In genomic region chr11:118635642-118636041, GRCh38 we compare ENCODE assay signal across 16 cellular contexts. TPM values are rescaled to one million over a fixed set of nuclear protein-coding genes. Genes with fewer than 3 reads are reported as not detected.
DNase-seq lines count a peak whose midpoint lies in the region; ATAC-seq and TF ChIP-seq lines count a peak whose summit lies in the region.
"Had no signal": no experiment of that assay in that cellular context is flagged by ENCODE, and none has a peak within 500 bp of the region (broad histone marks: within the 10 kb centered on the region; RNA-seq: fewer than 3 reads in every experiment).

No MANE protein-coding gene starts in this region.

- peaks cover 42% of the 10 kb centered on the region for H3K36me3 Mint-ChIP-seq in MCF 10A (ENCODE audit: insufficient read depth, unreplicated experiment)
- H3K36me3 Mint-ChIP-seq: naive thymus-derived CD4-positive, alpha-beta T cell had no signal

- H3K27me3 ChIP-seq in breast epithelium (no peaks in the 10 kb centered on the region), dorsolateral prefrontal cortex (no peaks in the 10 kb centered on the region), muscle layer of duodenum (ENCODE audit: low read depth, low read length) (no peaks in the 10 kb centered on the region), upper lobe of left lung (no peaks in the 10 kb centered on the region)

- POLR2A ChIA-PET in MCF 10A (lab: Yijun Ruan, JAX): interaction anchor here (1.2 to 8.7 kb wide), 3 partner anchors 12 to 200 kb away, joined by 3 to 132 read pairs (median 7); no protein-coding TSS in a partner anchor

- ATAC-seq in upper lobe of left lung (ENCODE audit: low FRiP score in 2 of 2) (no peak), HG03354 (IDR thresholded peaks at IDR 0.05; ENCODE audit: poor library complexity, severe bottlenecking, unreplicated experiment) (no peak), HG03378 (IDR thresholded peaks at IDR 0.05; ENCODE audit: unreplicated experiment) (no peak)
- ATAC-seq: naive thymus-derived CD4-positive, alpha-beta T cell had no signal

- H3K27ac ChIP-seq in breast epithelium: peak overlapping the region; percentile 81 to 87
- peak overlapping the region in 50 of 59 donors; percentile 3 to 91 (median 84) for H3K27ac ChIP-seq in dorsolateral prefrontal cortex
- no peak overlapping the region for H3K27ac ChIP-seq in muscle layer of duodenum (ENCODE audit: low read length)
- H3K27ac ChIP-seq in upper lobe of left lung: peak overlapping the region in 3 of 4 donors; percentile 65 to 76 (median 73)

- H3K9me3 ChIP-seq in breast epithelium (no peaks in the 10 kb centered on the region), muscle layer of duodenum (ENCODE audit: control insufficient read depth in 1 of 2, low read length in 2 of 2) (no peaks in the 10 kb centered on the region), upper lobe of left lung (no peaks in the 10 kb centered on the region)

- no peaks in the 10 kb centered on the region for H3K27me3 Mint-ChIP-seq in MCF 10A (ENCODE audit: insufficient read depth, unreplicated experiment)

- H3K4me3 ChIP-seq in breast epithelium (peak overlapping the region in 2 of 3 donors; percentile 47 to 65), dorsolateral prefrontal cortex (peak overlapping the region in 3 of 59 donors; percentile 22 to 36 (median 32)), muscle layer of duodenum (ENCODE audit: low read depth in 1 of 2, low read length in 2 of 2) (peak overlapping the region; percentile 14 to 56), upper lobe of left lung (peak overlapping the region in 1 of 4 donors; percentile 46)

- TF ChIP-seq POLR2A in breast epithelium (IDR thresholded peaks at IDR 0.05) (no peak), upper lobe of left lung (IDR thresholded peaks at IDR 0.05) (no peak)

- H3K36me3 ChIP-seq in breast epithelium: no peaks in the 10 kb centered on the region
- peaks cover 16 to 64% of the 10 kb centered on the region in 2 donors for H3K36me3 ChIP-seq in muscle layer of duodenum (ENCODE audit: control insufficient read depth in 1 of 2, insufficient read depth in 2 of 2, low read length in 2 of 2)
- peaks cover 0 to 91% (median 41%) of the 10 kb centered on the region in 4 donors for H3K36me3 ChIP-seq in upper lobe of left lung

- no TSS peak for BruUV-seq in MCF 10A (replicated peaks; lab: Mats Ljungman, UMichigan)

- intact Hi-C loops in breast epithelium (cut with DNase I; ENCODE audit: low total_unique reads) (no loop called here), MCF 10A (cut with micrococcal nuclease) (no loop called here), dorsolateral prefrontal cortex (cut with DNase I) (loop anchor here in 1 of 2 donors (1.0 kb wide), 1 partner anchor 24 kb away; no protein-coding TSS in a partner anchor)

- no peak for TF ChIP-seq EP300 in upper lobe of left lung (IDR thresholded peaks at IDR 0.05)

- CTCF ChIA-PET in MCF 10A (lab: Yijun Ruan, JAX): interaction anchor here (0.7 to 4.0 kb wide), 10 partner anchors 9 to 41 kb away, joined by 3 to 24 read pairs (median 4); partner anchors contain the start of gene PHLDB1

- 65 to 70% methylated on average over 2 of the region's 2 CpGs for WGBS in upper lobe of left lung, 2 donors

- H3K27ac Mint-ChIP-seq in MCF 10A (ENCODE audit: low read depth, unreplicated experiment): no peak overlapping the region
- H3K27ac Mint-ChIP-seq: naive thymus-derived CD4-positive, alpha-beta T cell; T-helper 1 cell treated with Interleukin-12 subunit alpha and Interleukin-12 subunit beta and Interleukin-4 antibody, amounts not matched to agents 30 μg/mL and 1 μg/mL, for 36 hours had no signal

- no peaks in the 10 kb centered on the region for H3K9me3 Mint-ChIP-seq in MCF 10A (ENCODE audit: unreplicated experiment)
- H3K9me3 Mint-ChIP-seq: T-helper 1 cell treated with Interleukin-12 subunit alpha and Interleukin-12 subunit beta and Interleukin-4 antibody, amounts not matched to agents 30 μg/mL and 1 μg/mL, for 36 hours had no signal

- H3K4me1 ChIP-seq in breast epithelium (peaks cover 5 to 11% of the 10 kb centered on the region in 2 donors), muscle layer of duodenum (ENCODE audit: control insufficient read depth in 1 of 2, insufficient read depth in 2 of 2, low read length in 2 of 2) (peaks cover 18 to 55% of the 10 kb centered on the region in 2 donors), upper lobe of left lung (peaks cover 19 to 39% (median 30%) of the 10 kb centered on the region in 4 donors)

- H3K4me3 Mint-ChIP-seq in MCF 10A (ENCODE audit: unreplicated experiment): no peak overlapping the region
- H3K4me3 Mint-ChIP-seq: naive thymus-derived CD4-positive, alpha-beta T cell; T-helper 1 cell treated with Interleukin-12 subunit alpha and Interleukin-12 subunit beta and Interleukin-4 antibody, amounts not matched to agents 30 μg/mL and 1 μg/mL, for 36 hours had no signal

- H3K4me1 Mint-ChIP-seq in MCF 10A (ENCODE audit: insufficient read depth, unreplicated experiment): peaks cover 17% of the 10 kb centered on the region

- DNase-seq in breast epithelium (ENCODE audit: low spot score in 2 of 2) (no peak), MCF 10A (ENCODE audit: unreplicated experiment) (no peak), dorsolateral prefrontal cortex (no peak), upper lobe of left lung (no peak), dedifferentiated amniotic fluid mesenchymal stem cell (ENCODE audit: extremely low spot score) (no peak)
- DNase-seq: ACHN; activated gamma-delta T cell; central memory CD4-positive, alpha-beta T cell; erythroblast; MM.1S; naive thymus-derived CD4-positive, alpha-beta T cell had no signal

- TF ChIP-seq CTCF in breast epithelium (IDR thresholded peaks at IDR 0.05) (no peak), MCF 10A (IDR thresholded peaks at IDR 0.05; ENCODE audit: unreplicated experiment) (no peak), dorsolateral prefrontal cortex (IDR thresholded peaks at IDR 0.05 in 54 of 56, conservative IDR thresholded peaks at IDR 0.05 in 2 of 56; ENCODE audit: low read depth in 1 of 56, partially characterized antibody in 56 of 56) (no peak), upper lobe of left lung (IDR thresholded peaks at IDR 0.05) (no peak)

RNA-seq across cellular contexts. Expression of gene PHLDB1, which starts 28.2 kb away (rescaled TPM):
- 100 to 1,000 TPM; 104 to 150 (median 109) TPM for total RNA-seq in breast epithelium
- total RNA-seq in MCF 10A (2022): 31.1 and 36.2 TPM in 2 replicates
- 100 to 1,000 TPM in 117 of 120 experiments, 10 to 100 TPM in 3; 68.2 to 983 (median 256) TPM for total RNA-seq in dorsolateral prefrontal cortex
- 100 to 1,000 TPM in 3 of 6 donors, 10 to 100 TPM in 3; 45.5 to 188 (median 100) TPM for total RNA-seq in upper lobe of left lung

RNA-seq across cellular contexts. Expression of gene TREH, which starts 43.8 kb away (rescaled TPM):
- not detected for total RNA-seq in breast epithelium
- total RNA-seq in MCF 10A (2022): not detected in 2 replicates
- total RNA-seq in dorsolateral prefrontal cortex: not detected
- total RNA-seq in upper lobe of left lung: 1 to 10 TPM in 1 of 6 donors, under 1 TPM in 2, not detected in 3; 0.17 to 1.0 (median 0.89) TPM
- total RNA-seq: naive thymus-derived CD4-positive, alpha-beta T cell; smooth muscle cell had no signal
